In the genomic region with DNA sequence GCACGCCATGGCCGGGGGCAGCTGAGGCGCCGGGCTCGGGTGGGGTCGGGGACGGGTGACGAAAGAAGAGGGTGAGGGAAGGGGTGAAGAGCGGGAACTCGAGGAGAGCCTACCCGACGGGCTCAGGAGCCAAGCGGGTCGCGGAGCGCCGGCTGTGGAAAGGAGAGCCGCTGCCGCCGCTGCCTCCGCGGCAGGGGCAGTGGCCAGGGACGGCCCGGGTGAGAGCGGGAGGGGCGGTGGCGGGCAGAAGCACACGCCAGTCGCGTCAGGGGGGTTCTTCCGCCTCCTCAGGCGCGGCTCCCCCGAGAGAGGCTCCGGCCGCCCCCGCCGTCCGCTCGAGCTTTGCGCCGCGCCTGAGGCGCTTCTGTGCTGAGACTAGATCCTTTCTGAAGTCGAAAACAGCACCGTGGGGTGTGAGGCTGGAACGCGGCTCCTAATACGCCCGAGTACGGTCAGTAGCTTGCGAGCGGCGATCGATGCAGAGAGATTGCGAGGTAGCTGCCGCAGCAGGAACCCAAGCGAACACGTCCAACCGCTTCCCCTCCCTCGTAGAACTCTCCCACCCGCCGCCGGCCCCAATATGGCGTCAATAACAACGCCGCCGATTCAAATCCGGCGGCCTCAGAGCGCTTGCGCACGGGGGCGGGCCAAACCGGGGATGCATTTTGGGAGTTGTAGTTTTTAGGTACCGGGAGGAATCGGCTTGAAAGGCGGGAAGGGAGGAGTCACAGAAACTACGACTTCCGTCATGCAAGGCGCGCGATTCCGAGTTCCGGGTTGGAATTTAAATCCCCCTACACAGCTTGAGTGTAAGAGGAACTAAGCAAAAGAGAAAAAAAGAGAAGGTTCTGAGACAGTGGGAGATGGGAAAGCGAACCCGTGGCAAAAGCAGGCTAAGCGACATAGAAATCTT, we compare ENCODE assay signal across 8 cellular contexts. TPM values are rescaled to one million over a fixed set of nuclear protein-coding genes. Genes with fewer than 3 reads are reported as not detected.
DNase-seq lines count a peak whose midpoint lies in the region; ATAC-seq, FAIRE-seq and TF ChIP-seq lines count a peak whose summit lies in the region.

AKIRIN2 (minus strand) TSS at position 558 of the 913 bp plus-strand sequence; CDS start at position 9, 549 bp downstream.

- H3K9me1 ChIP-seq in keratinocyte (ENCODE audit: control insufficient read depth, extremely low read depth, insufficient read depth, low read length): no peaks in the 10 kb centered on the region

- H3K9me3 ChIP-seq in keratinocyte (ENCODE audit: control insufficient read depth, low read depth, low read length): no peaks in the 10 kb centered on the region

- H3K4me1 Mint-ChIP-seq in chondrocyte (ENCODE audit: low read depth): peaks cover 50% of the 10 kb centered on the region

- peak within 1 kb of the TSS; percentile 89 to 91 (median 90) for H3K4me3 ChIP-seq in keratinocyte (ENCODE audit: control insufficient read depth in 2 of 3, extremely low read depth in 1 of 3, insufficient read depth in 2 of 3, low read depth in 1 of 3, low read length in 3 of 3)

- peak within 1 kb of the TSS; percentile 97 for H3K27ac ChIP-seq in keratinocyte (ENCODE audit: control insufficient read depth, insufficient read depth, low read length)

- H3K9ac ChIP-seq in keratinocyte (ENCODE audit: control insufficient read depth, extremely low read depth, insufficient read depth, low read length): peak within 1 kb of the TSS; percentile 94

- FAIRE-seq in keratinocyte (lab: Jason Lieb, UNC): no peak

- DNase-seq in AML-193 (lab: John Stamatoyannopoulos, UW): peak; percentile 100
- DNase-seq in NCI-H510A treated with DMSO at 0.1 percent for 48 hours (lab: John Stamatoyannopoulos, UW): peak; percentile 87
- DNase-seq in activated CD4-positive, alpha-beta T cell treated with anti-CD3 and anti-CD28 coated beads for 24 hours (ENCODE audit: low read depth in 2 of 2): peak; percentile 89 to 94
- DNase-seq in chondrocyte (ENCODE audit: low spot score): peak; percentile 97
- DNase-seq in keratinocyte (ENCODE audit: low read depth, low spot score): peak; percentile 95
- DNase-seq in stimulated activated CD4-positive, alpha-beta T cell treated with anti-CD3 and anti-CD28 coated beads, Interleukin-15, amount 100 ng/mL, for 1 hour (ENCODE audit: low read depth in 1 of 2, low spot score in 1 of 2): peak; percentile 93

- peak within 1 kb of the TSS; percentile 89 for H2AFZ ChIP-seq in keratinocyte (ENCODE audit: control insufficient read depth, low read length)

- H3K27me3 Mint-ChIP-seq in chondrocyte (ENCODE audit: low read depth): no peaks in the 10 kb centered on the region

- peak; percentile 70 for ATAC-seq in HG03439 (IDR thresholded peaks at IDR 0.05; ENCODE audit: unreplicated experiment)

- H3K9me3 Mint-ChIP-seq in chondrocyte (ENCODE audit: low read depth): no peaks in the 10 kb centered on the region

- dilution Hi-C loops in keratinocyte (cut with MboI; ENCODE audit: extremely low pct_ligation_motif_present, low sequenced_read_pairs): no loop called here

- peak within 1 kb of the TSS; percentile 84 for H3K4me2 ChIP-seq in keratinocyte (ENCODE audit: control insufficient read depth, extremely low read depth, insufficient read depth, low read depth, low read length)

- peaks cover 9% of the 10 kb centered on the region for H3K4me1 ChIP-seq in keratinocyte (ENCODE audit: control insufficient read depth, extremely low read depth, insufficient read depth, low read length)

- peaks cover 1 to 5% of the 10 kb centered on the region in 2 experiments for H3K36me3 ChIP-seq in keratinocyte (ENCODE audit: control insufficient read depth in 2 of 2, extremely low read depth in 1 of 2, insufficient read depth in 2 of 2, low read length in 2 of 2)

- TF ChIP-seq CTCF in chondrocyte (IDR thresholded peaks at IDR 0.05) (no peak), keratinocyte (optimal IDR thresholded peaks at IDR 0.05 in 1 of 3, IDR thresholded peaks at IDR 0.05 in 1 of 3, conservative IDR thresholded peaks at IDR 0.05 in 1 of 3; ENCODE audit: extremely low read depth in 1 of 3, insufficient read depth in 2 of 3, low read length in 3 of 3) (no peak)

- peak within 1 kb of the TSS; percentile 95 for H3K4me3 Mint-ChIP-seq in chondrocyte (ENCODE audit: unreplicated experiment)

- no peaks in the 10 kb centered on the region for H3K27me3 ChIP-seq in keratinocyte (ENCODE audit: control insufficient read depth, extremely low read depth, insufficient read depth, low read length)

- H3K36me3 Mint-ChIP-seq in chondrocyte (ENCODE audit: low read depth): no peaks in the 10 kb centered on the region

- H3K27ac Mint-ChIP-seq in chondrocyte (ENCODE audit: unreplicated experiment): peak within 1 kb of the TSS; percentile 97

- peaks cover 21% of the 10 kb centered on the region for H4K20me1 ChIP-seq in keratinocyte (ENCODE audit: control insufficient read depth, extremely low read depth, insufficient read depth, low read length)

- peak; percentile 96 for TF ChIP-seq POLR2A in GM19193 (IDR thresholded peaks at IDR 0.05; ENCODE audit: extremely low read depth, insufficient read depth, insufficient read length)

- peaks cover 51% of the 10 kb centered on the region for H3K79me2 ChIP-seq in keratinocyte (ENCODE audit: control insufficient read depth, insufficient read depth, low read length)

RNA-seq across cellular contexts. Expression of gene AKIRIN2, which starts in this region (rescaled TPM):
- total RNA-seq in chondrocyte: 36.6 to 40.0 TPM (median 40.0 TPM) in 3 replicates
- 12.8 to 25.0 TPM (median 24.6 TPM) in 3 replicates for polyA plus RNA-seq in keratinocyte
- 43.4 TPM for polyA plus RNA-seq in keratinocyte (2011; ENCODE audit: low read depth)
- polyA plus RNA-seq in keratinocyte (2011; cell fraction: cytosol; rRNA removed): 16.5 and 25.9 TPM in 2 replicates
- 33.3 and 42.7 TPM in 2 replicates for polyA plus RNA-seq in keratinocyte (2011; cell fraction: nucleus; rRNA removed)
- 29.6 and 55.2 TPM in 2 replicates for polyA plus RNA-seq in keratinocyte (2012; ENCODE audit: low replicate concordance)
- polyA minus RNA-seq in keratinocyte: 6.2 to 20.7 TPM (median 14.2 TPM) in 3 replicates
- polyA minus RNA-seq in keratinocyte (2011; cell fraction: cytosol; rRNA and poly(A)+ RNA removed): 21.9 TPM
- polyA minus RNA-seq in keratinocyte (2011; cell fraction: nucleus; rRNA and poly(A)+ RNA removed): 12.5 and 18.5 TPM in 2 replicates

Comparison
In these comparisons a context has a peak if more than half of its experiments do, and no peak if none do; other contexts are left out.
1. Peak in every context shown above with its lines: DNase-seq, ATAC-seq, H3K4me3 ChIP-seq and H3K27ac ChIP-seq.